8 cellular contexts compared by ENCODE assay signal in genomic region chr2:140351692-140352091, GRCh38.
"Had no signal": no experiment of that assay in that cellular context is flagged by ENCODE, and none has a peak within 500 bp of the region (broad histone marks: within the 10 kb centered on the region; RNA-seq: fewer than 3 reads in every experiment).

No MANE protein-coding gene starts in this region.

- FAIRE-seq: K562 had no signal

- H2AFZ ChIP-seq: GM23248 had no signal

- DNase-seq: GM23248, GOT3, H7, HCEC 1CT, HFFc6, IMR-90 had no signal

- ATAC-seq: K562 had no signal

- H3K27ac ChIP-seq: GM23248, HL-60 had no signal

- H3K9ac ChIP-seq: GM23248 had no signal

- H3K4me3 ChIP-seq: GM23248, K562 had no signal
